In the genomic region with DNA sequence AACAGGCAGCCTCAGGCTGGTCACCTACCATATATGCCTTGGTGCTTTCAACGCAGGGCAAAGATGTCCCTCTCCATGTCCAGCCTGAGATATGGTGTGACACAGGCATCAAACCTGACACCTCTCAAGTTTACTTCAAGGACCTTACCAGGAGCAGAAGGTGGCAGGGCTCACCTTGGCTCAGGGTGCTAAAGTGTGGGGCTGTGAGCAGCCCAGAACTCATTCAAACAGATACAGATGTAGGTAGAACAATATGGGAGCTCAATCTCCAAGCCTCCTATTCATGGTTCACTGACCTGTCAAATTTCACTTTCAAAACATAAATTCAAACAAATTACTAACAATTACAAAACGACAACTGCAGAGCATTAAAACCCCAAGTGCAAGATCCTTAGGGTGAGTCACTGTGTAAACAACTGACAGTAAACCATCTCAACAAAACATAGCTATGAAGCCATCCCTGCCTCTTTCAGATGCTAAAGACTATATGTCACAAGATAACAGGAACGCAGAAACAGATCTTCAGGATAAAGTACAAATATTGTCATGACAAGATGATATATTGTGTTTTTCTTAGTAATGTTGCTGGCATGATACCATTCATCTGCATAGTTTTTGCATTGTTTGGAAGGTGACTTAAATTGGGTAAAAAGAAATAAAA, we compare ENCODE assay signal across 12 cellular contexts.
DNase-seq lines count a peak whose midpoint lies in the region; ATAC-seq and TF ChIP-seq lines count a peak whose summit lies in the region.
"Had no signal": no experiment of that assay in that cellular context is flagged by ENCODE, and none has a peak within 500 bp of the region (broad histone marks: within the 10 kb centered on the region; RNA-seq: fewer than 3 reads in every experiment).

No MANE protein-coding gene starts in this region.

- H3K4me1 ChIP-seq in RWPE2 (ENCODE audit: insufficient read depth, poor library complexity, severe bottlenecking) (peaks cover 9% of the 10 kb centered on the region), upper lobe of left lung (no peaks in the 10 kb centered on the region)
- H3K4me1 ChIP-seq: left ventricle myocardium inferior had no signal

- ATAC-seq in RWPE2 (ENCODE audit: low read depth) (peak; percentile 87), upper lobe of left lung (ENCODE audit: low FRiP score in 2 of 2) (no peak)

- no peak for TF ChIP-seq CTCF in RWPE2 (IDR thresholded peaks at IDR 0.05; ENCODE audit: poor library complexity, severe bottlenecking)
- TF ChIP-seq CTCF in upper lobe of left lung (IDR thresholded peaks at IDR 0.05) = no peak

- no peak overlapping the region for H3K4me3 ChIP-seq in RWPE2 (ENCODE audit: severe bottlenecking)
- H3K4me3 ChIP-seq in H7 (ENCODE audit: insufficient read depth, low read depth, low read length) = no peak overlapping the region
- no peak overlapping the region for H3K4me3 ChIP-seq in upper lobe of left lung
- H3K4me3 ChIP-seq: left ventricle myocardium inferior had no signal

- TF ChIP-seq EP300 in upper lobe of left lung (IDR thresholded peaks at IDR 0.05) = no peak

- TF ChIP-seq POLR2A in upper lobe of left lung (IDR thresholded peaks at IDR 0.05) = no peak

- no peaks in the 10 kb centered on the region for H3K36me3 ChIP-seq in RWPE2 (ENCODE audit: low read depth)
- no peaks in the 10 kb centered on the region for H3K36me3 ChIP-seq in H7 (replicated peaks; ENCODE audit: control insufficient read depth, insufficient read depth, low read length)
- H3K36me3 ChIP-seq in upper lobe of left lung = no peaks in the 10 kb centered on the region
- H3K36me3 ChIP-seq: left ventricle myocardium inferior had no signal

- 60 to 75% methylated on average over 2 to 3 of the region's 3 CpGs for whole genome bisulfite sequencing in upper lobe of left lung, 2 donors

- peak; percentile 42 for DNase-seq in GM04504 (ENCODE audit: low read depth)
- peak; percentile 16 for DNase-seq in H4 (ENCODE audit: low spot score)
- no peak for DNase-seq in RWPE2 (ENCODE audit: low spot score)
- DNase-seq in iPS-NIHi7 (ENCODE audit: extremely low spot score) = peak; percentile 9
- no peak for DNase-seq in globus pallidus (ENCODE audit: low spot score)
- DNase-seq in NCI-H82 treated with DMSO at 0.1 percent for 48 hours (lab: John Stamatoyannopoulos, UW; ENCODE audit: unreplicated experiment) = no peak
- DNase-seq in H7 = no peak
- no peak for DNase-seq in upper lobe of left lung
- DNase-seq: activated CD4-positive, alpha-beta memory T cell treated with anti-CD3 and anti-CD28 coated beads, Interleukin-2, amount 10 ng/mL, durations not matched to agents 7 days and 5 days; left ventricle myocardium inferior; NCI-H2171 treated with DMSO at 0.1 percent for 48 hours had no signal

- H3K9me3 ChIP-seq in RWPE2 (ENCODE audit: severe bottlenecking) (no peaks in the 10 kb centered on the region), upper lobe of left lung (no peaks in the 10 kb centered on the region)
- H3K9me3 ChIP-seq: left ventricle myocardium inferior had no signal

- peak overlapping the region; percentile 46 for H3K27ac ChIP-seq in RWPE2 (ENCODE audit: poor library complexity, severe bottlenecking)
- no peak overlapping the region for H3K27ac ChIP-seq in upper lobe of left lung
- H3K27ac ChIP-seq: HL-60, left ventricle myocardium inferior had no signal

- H3K27me3 ChIP-seq in RWPE2 (ENCODE audit: insufficient read depth, poor library complexity, severe bottlenecking) (no peaks in the 10 kb centered on the region), H7 (ENCODE audit: control insufficient read depth, insufficient read depth, low read length) (no peaks in the 10 kb centered on the region), upper lobe of left lung (no peaks in the 10 kb centered on the region)

Comparison
In these comparisons a context has a peak if more than half of its experiments do, and no peak if none do; other contexts are left out.
1. DNase-seq: peak in GM04504 (single experiment), H4 (single experiment) and iPS-NIHi7 (single experiment); none in RWPE2 (single experiment), globus pallidus (single experiment), NCI-H82 treated with DMSO at 0.1 percent for 48 hours (single experiment), H7 (single experiment) and upper lobe of left lung (0 of 2).